Comparison of ENCODE assay signal across 13 cellular contexts in genomic region chr13:41765020-41765419, GRCh38.
"Had no signal": no experiment of that assay in that cellular context is flagged by ENCODE, and none has a peak within 500 bp of the region (broad histone marks: within the 10 kb centered on the region; RNA-seq: fewer than 3 reads in every experiment).

No MANE protein-coding gene starts in this region.

- H3K9me3 Mint-ChIP-seq: endodermal cell; stimulated activated memory B cell treated with anti-CD40 and anti-IgM and Interleukin-4, amounts not matched to agents 10 μg/mL and 1 μg/mL and 100 μg/mL, for 72 hours had no signal

- H3K27ac ChIP-seq: ascending aorta, breast epithelium, pancreas, VCaP had no signal

- H3K27me3 ChIP-seq: ascending aorta, breast epithelium, gastrocnemius medialis, heart left ventricle, pancreas had no signal

- H3K4me3 Mint-ChIP-seq: endodermal cell; stimulated activated memory B cell treated with anti-CD40 and anti-IgM and Interleukin-4, amounts not matched to agents 10 μg/mL and 1 μg/mL and 100 μg/mL, for 72 hours had no signal

- H3K27ac Mint-ChIP-seq: endodermal cell; stimulated activated memory B cell treated with anti-CD40 and anti-IgM and Interleukin-4, amounts not matched to agents 10 μg/mL and 1 μg/mL and 100 μg/mL, for 72 hours had no signal

- H3K4me3 ChIP-seq: ascending aorta, breast epithelium, gastrocnemius medialis, heart left ventricle, mucosa of descending colon, pancreas had no signal

- ATAC-seq: gastrocnemius medialis; left colon; mucosa of descending colon; stimulated activated memory B cell treated with anti-CD40 and anti-IgM and Interleukin-4, amounts not matched to agents 10 μg/mL and 1 μg/mL and 100 μg/mL, for 72 hours had no signal

- H3K4me1 Mint-ChIP-seq: stimulated activated memory B cell treated with anti-CD40 and anti-IgM and Interleukin-4, amounts not matched to agents 10 μg/mL and 1 μg/mL and 100 μg/mL, for 72 hours had no signal

- H3K36me3 ChIP-seq: ascending aorta, breast epithelium, pancreas had no signal

- DNase-seq: activated CD4-positive, alpha-beta T cell treated with anti-CD3 and anti-CD28 coated beads, Interleukin-2, amount 50 U/mL, for 1 hour; activated CD8-positive, alpha-beta memory T cell treated with anti-CD3 and anti-CD28 coated beads for 24 hours; endodermal cell; gastrocnemius medialis; heart left ventricle; left colon; mucosa of descending colon; pancreas had no signal

- H3K27me3 Mint-ChIP-seq: naive thymus-derived CD4-positive, alpha-beta T cell; stimulated activated memory B cell treated with anti-CD40 and anti-IgM and Interleukin-4, amounts not matched to agents 10 μg/mL and 1 μg/mL and 100 μg/mL, for 72 hours had no signal

- H3K9me3 ChIP-seq: ascending aorta, breast epithelium, gastrocnemius medialis, heart left ventricle, mucosa of descending colon, pancreas had no signal

- H3K4me1 ChIP-seq: ascending aorta, breast epithelium had no signal
